Comparison of ENCODE assay signal across 1 cellular context in the genomic region with DNA sequence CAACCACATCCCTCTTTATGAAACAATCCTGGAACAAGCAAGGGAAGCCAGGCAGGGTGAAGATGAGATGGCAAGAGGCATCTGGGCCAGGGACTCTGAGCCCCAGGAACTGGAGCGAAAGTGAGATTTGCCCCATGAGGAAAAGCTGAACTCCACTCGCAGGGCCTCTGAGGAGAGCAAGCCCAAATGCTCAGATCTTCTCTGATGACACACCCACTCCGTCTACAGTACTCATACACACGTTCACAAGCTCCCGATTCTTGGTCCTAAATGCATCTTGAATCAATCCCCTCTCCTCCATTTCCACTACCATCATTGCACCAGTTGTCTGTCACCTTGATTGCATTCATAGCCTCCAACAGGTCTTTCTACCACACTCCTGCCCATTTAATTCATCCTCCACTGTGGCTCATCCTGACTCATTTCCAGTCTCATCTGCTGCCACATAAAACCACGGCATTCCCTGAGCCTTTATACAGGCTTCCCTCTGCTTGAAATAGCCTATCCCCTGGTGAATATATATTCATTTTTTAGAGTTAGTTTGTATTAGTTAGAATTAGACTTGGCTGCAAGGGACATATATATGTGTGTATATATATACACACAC.
TF ChIP-seq lines count a peak whose summit lies in the region.

No MANE protein-coding gene starts in this region.

TF ChIP-seq in endothelial cell of umbilical vein, 7 proteins besides CTCF, POLR2A, EP300 and RAD21:
- TF ChIP-seq FOS (IDR thresholded peaks at IDR 0.05; ENCODE audit: borderline replicate concordance, insufficient read depth, low read length) (peak; percentile 71), EZH2 (IDR thresholded peaks at IDR 0.05; ENCODE audit: borderline replicate concordance, low read depth, low read length, severe bottlenecking) (no peak)
